ENCODE assay signal across 1 cellular context in genomic region chr16:27404163-27404823, GRCh38.
TF ChIP-seq lines count a peak whose summit lies in the region.

No MANE protein-coding gene starts in this region.

TF ChIP-seq in GM12878, 131 proteins besides CTCF, POLR2A, EP300 and RAD21 (continued from another document):
- TF ChIP-seq ZNF592 (IDR thresholded peaks at IDR 0.05), result no peak
